Comparison of ENCODE assay signal across 8 cellular contexts in the genomic region with DNA sequence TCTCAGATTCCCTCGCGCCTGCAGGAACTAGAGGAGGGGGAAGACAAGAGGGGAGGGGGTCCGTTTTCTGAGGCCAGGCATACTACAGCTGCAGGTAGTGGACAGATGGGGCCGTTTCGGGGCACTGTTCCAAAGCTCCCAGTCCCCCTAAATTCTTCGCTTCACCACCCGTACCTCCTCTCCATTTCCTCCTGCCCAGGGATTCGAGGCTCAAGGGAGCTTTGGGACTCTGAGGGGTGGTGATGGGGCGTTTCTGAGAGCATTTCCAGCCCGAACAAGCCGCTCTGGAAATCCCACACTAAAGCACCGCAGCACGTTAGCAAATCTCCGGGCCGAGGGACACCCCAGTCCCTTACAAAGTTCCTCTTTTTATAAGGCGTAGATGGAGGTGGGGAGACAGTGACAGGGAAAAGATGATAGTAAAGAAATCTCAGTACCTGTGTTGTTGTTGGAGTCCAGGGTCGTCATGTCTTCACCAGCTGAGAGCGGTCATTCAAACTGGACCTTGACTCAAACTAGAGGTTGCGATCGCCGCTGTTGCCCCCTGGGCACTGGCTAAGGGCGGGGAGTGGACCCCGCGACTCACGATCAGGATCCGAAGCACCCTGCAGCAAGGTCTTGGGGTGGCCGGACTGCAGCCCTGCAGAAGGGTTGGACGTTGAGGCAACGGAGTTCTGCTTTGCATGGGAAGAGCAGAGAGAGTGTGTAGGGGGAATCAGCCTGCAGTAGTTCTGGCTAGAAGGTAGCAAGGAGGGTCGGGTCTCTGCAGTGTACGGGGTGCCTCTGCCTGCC. TPM values are rescaled to one million over a fixed set of nuclear protein-coding genes. Genes with fewer than 3 reads are reported as not detected.
DNase-seq lines count a peak whose midpoint lies in the region; TF ChIP-seq lines count a peak whose summit lies in the region.

No MANE protein-coding gene starts in this region.

- no peaks in the 10 kb centered on the region for H3K27me3 Mint-ChIP-seq in MCF 10A (ENCODE audit: insufficient read depth, unreplicated experiment)

- H3K27ac Mint-ChIP-seq in MCF 10A (ENCODE audit: low read depth, unreplicated experiment): peak overlapping the region; percentile 94

- H3K4me2 ChIP-seq in BLaER1: peak overlapping the region; percentile 99

- peak overlapping the region; percentile 99 for H3K27ac ChIP-seq in BLaER1
- H3K27ac ChIP-seq in KOPT-K1 (ENCODE audit: low read depth, low read length, poor library complexity, severe bottlenecking): peak overlapping the region; percentile 87
- H3K27ac ChIP-seq in urinary bladder (ENCODE audit: low read depth): peak overlapping the region; percentile 92

- H3K9me3 ChIP-seq in BLaER1 (no peaks in the 10 kb centered on the region), KOPT-K1 (ENCODE audit: insufficient read depth, low read length, poor library complexity, severe bottlenecking) (no peaks in the 10 kb centered on the region)

- CTCF ChIA-PET in MCF 10A (lab: Yijun Ruan, JAX): interaction anchor here (0.6 to 8.0 kb wide), 12 partner anchors 12 to 1594 kb away, joined by 3 to 86 read pairs (median 4); partner anchors contain the start of gene THRA

- intact Hi-C loops in MCF 10A (cut with micrococcal nuclease): no loop called here
- intact Hi-C loops in lower leg skin (cut with DNase I; ENCODE audit: low total_unique reads): no loop called here

- H3K4me3 ChIP-seq in BLaER1 (peak overlapping the region; percentile 77), lower leg skin (ENCODE audit: low read depth, poor library complexity, severe bottlenecking) (peak overlapping the region; percentile 93), urinary bladder (ENCODE audit: low read depth, low read length) (peak overlapping the region; percentile 83)

- WGBS in lower leg skin, 2 donors: 1% methylated on average over 31 of the region's 31 CpGs
- 3% methylated on average over 31 of the region's 31 CpGs for WGBS in urinary bladder

- H3K9me3 Mint-ChIP-seq in MCF 10A (ENCODE audit: unreplicated experiment): no peaks in the 10 kb centered on the region

- peak overlapping the region; percentile 95 for H3K4me3 Mint-ChIP-seq in MCF 10A (ENCODE audit: unreplicated experiment)

- peaks cover 13% of the 10 kb centered on the region for H3K36me3 ChIP-seq in BLaER1
- H3K36me3 ChIP-seq in KOPT-K1 (ENCODE audit: insufficient read depth, low read length): peaks cover 12% of the 10 kb centered on the region
- no peaks in the 10 kb centered on the region for H3K36me3 ChIP-seq in urinary bladder (ENCODE audit: insufficient read depth)

- H3K27me3 ChIP-seq in BLaER1: no peaks in the 10 kb centered on the region

- TSS peak; percentile 85 for BruUV-seq in MCF 10A (replicated peaks; lab: Mats Ljungman, UMichigan)

- H3K4me1 ChIP-seq in BLaER1 (peaks cover 85% of the 10 kb centered on the region), urinary bladder (ENCODE audit: insufficient read depth) (peaks cover 2% of the 10 kb centered on the region)

- DNase-seq in MCF 10A (ENCODE audit: unreplicated experiment) (no peak), lower leg skin (ENCODE audit: low spot score in 2 of 2) (peak in 1 of 2 donors; percentile 37), DMS153 (lab: John Stamatoyannopoulos, UW) (no peak), NCI-H69 (lab: John Stamatoyannopoulos, UW) (no peak), COR-L47 (lab: John Stamatoyannopoulos, UW) (no peak)

- POLR2A ChIA-PET in MCF 10A (lab: Yijun Ruan, JAX): interaction anchor here (0.6 to 7.5 kb wide), 41 partner anchors 7 to 1419 kb away, joined by 3 to 340 read pairs (median 7); partner anchors contain the start of genes CASC3, CDK12, CSF3 and KRT15

- H3K36me3 Mint-ChIP-seq in MCF 10A (ENCODE audit: insufficient read depth, unreplicated experiment): peaks cover 37% of the 10 kb centered on the region

- TF ChIP-seq CTCF in MCF 10A (IDR thresholded peaks at IDR 0.05; ENCODE audit: unreplicated experiment) (no peak), lower leg skin (IDR thresholded peaks at IDR 0.05) (no peak)

- no peak for TF ChIP-seq POLR2A in lower leg skin (IDR thresholded peaks at IDR 0.05)

- peak overlapping the region; percentile 81 for H3K9ac ChIP-seq in BLaER1

- no peaks in the 10 kb centered on the region for H4K20me1 ChIP-seq in BLaER1

- H3K4me1 Mint-ChIP-seq in MCF 10A (ENCODE audit: insufficient read depth, unreplicated experiment): peaks cover 38% of the 10 kb centered on the region

RNA-seq across cellular contexts. Expression of gene NR1D1, which starts 0.6 kb away (rescaled TPM):
- total RNA-seq in MCF 10A (2022) (7.5 and 8.8 TPM in 2 replicates), lower leg skin (100 to 1,000 TPM; 111 to 194 (median 148) TPM), urinary bladder (2.0 TPM)
- polyA plus RNA-seq in urinary bladder: 18.1 TPM

RNA-seq across cellular contexts. Expression of gene MSL1, which starts 21.9 kb away (rescaled TPM):
- total RNA-seq in MCF 10A (2022) (59.8 and 62.2 TPM in 2 replicates), lower leg skin (100 to 1,000 TPM in 1 of 4 donors, 10 to 100 TPM in 3; 70.6 to 117 (median 82.4) TPM), urinary bladder (81.3 TPM)
- 70.9 TPM for polyA plus RNA-seq in urinary bladder

RNA-seq across cellular contexts. Expression of gene THRA, which starts 37.1 kb away (rescaled TPM):
- total RNA-seq in MCF 10A (2022): 5.5 and 6.4 TPM in 2 replicates
- 10 to 100 TPM; 28.2 to 56.8 (median 42.6) TPM for total RNA-seq in lower leg skin
- 35.5 TPM for total RNA-seq in urinary bladder
- polyA plus RNA-seq in urinary bladder: 76.3 TPM

RNA-seq across cellular contexts. Expression of gene CASC3, which starts 40.5 kb away (rescaled TPM):
- total RNA-seq in MCF 10A (2022) (73.5 and 78.3 TPM in 2 replicates), lower leg skin (10 to 100 TPM; 32.3 to 58.1 (median 53.0) TPM), urinary bladder (45.4 TPM)
- 64.2 TPM for polyA plus RNA-seq in urinary bladder

RNA-seq across cellular contexts. Expression of gene MED24, which starts 45.6 kb away (rescaled TPM):
- total RNA-seq in MCF 10A (2022) (66.6 and 88.5 TPM in 2 replicates), lower leg skin (10 to 100 TPM; 47.2 to 88.9 (median 62.9) TPM), urinary bladder (45.8 TPM)
- 52.4 TPM for polyA plus RNA-seq in urinary bladder

Comparison
In these comparisons a context has a peak if more than half of its experiments do, and no peak if none do; other contexts are left out.
1. RNA of gene NR1D1, which starts 0.6 kb away (total RNA-seq): 111 to 194 TPM in lower leg skin; 7.5 to 8.8 TPM in MCF 10A and 2.0 TPM in urinary bladder (single experiment); every median in the first group is over 10 times any median in the second.
2. Peak in every context shown above with its lines, with median percentiles within 50 percentile points of each other: H3K27ac ChIP-seq and H3K4me3 ChIP-seq.